In genomic region chr7:99106411-99106810, GRCh38 we compare ENCODE assay signal across 17 cellular contexts. TPM values are rescaled to one million over a fixed set of nuclear protein-coding genes. Genes with fewer than 3 reads are reported as not detected.
DNase-seq lines count a peak whose midpoint lies in the region; ATAC-seq, FAIRE-seq and TF ChIP-seq lines count a peak whose summit lies in the region.
"Had no signal": no experiment of that assay in that cellular context is flagged by ENCODE, and none has a peak within 500 bp of the region (broad histone marks: within the 10 kb centered on the region; RNA-seq: fewer than 3 reads in every experiment).

No MANE protein-coding gene starts in this region.

- no peaks in the 10 kb centered on the region for H3K36me3 ChIP-seq in ACC112 (ENCODE audit: insufficient read depth, low read length)
- H3K36me3 ChIP-seq in ovary: no peaks in the 10 kb centered on the region
- H3K36me3 ChIP-seq: left ventricle myocardium inferior had no signal

- TF ChIP-seq EP300 in ovary (IDR thresholded peaks at IDR 0.05): no peak

- H3K9me3 Mint-ChIP-seq in activated naive CD4-positive, alpha-beta T cell treated with anti-CD3 and anti-CD28 coated beads for 36 hours: no peaks in the 10 kb centered on the region
- H3K9me3 Mint-ChIP-seq: activated CD4-positive, alpha-beta T cell treated with anti-CD3 and anti-CD28 coated beads, Interleukin-2, amount 10 ng/mL, durations not matched to agents 7 days and 5 days; activated T-helper 1 cell treated with anti-CD3 and anti-CD28 coated beads, Interleukin-12 subunit alpha, Interleukin-12 subunit beta, Interleukin-2, Interleukin-4 antibody, amounts not matched to agents 30 ng/mL and 10 ng/mL and 1 ng/mL, durations not matched to agents 14 hours and 24 hours and 36 hours had no signal

- CTCF ChIA-PET in RWPE1 (lab: Yijun Ruan, JAX): interaction anchor here (0.7 kb wide), 1 partner anchor 142 kb away, joined by 4 read pairs; no protein-coding TSS in a partner anchor
- CTCF ChIA-PET in activated naive CD4-positive, alpha-beta T cell treated with anti-CD3 and anti-CD28 coated beads for 36 hours (lab: Charles Lee): no interaction called here

- H3K27ac ChIP-seq in ACC112 (ENCODE audit: low read depth, low read length) (peak overlapping the region; percentile 43; the same call in 1 of the 2 replicates), RWPE1 (peak overlapping the region; percentile 81), ovary (peak overlapping the region; percentile 2 to 58)
- H3K27ac ChIP-seq: left ventricle myocardium inferior had no signal

- peaks cover 87% of the 10 kb centered on the region for H3K4me1 ChIP-seq in ACC112 (ENCODE audit: control insufficient read depth, insufficient read depth, low read length, unreplicated experiment)
- peaks cover 18% of the 10 kb centered on the region for H3K4me1 ChIP-seq in ovary (ENCODE audit: insufficient read depth)

- no peaks in the 10 kb centered on the region for H3K36me3 Mint-ChIP-seq in activated naive CD4-positive, alpha-beta T cell treated with anti-CD3 and anti-CD28 coated beads for 36 hours (ENCODE audit: low read depth)

- DNase-seq in RWPE1 (ENCODE audit: low spot score) (no peak), ovary (peak in 2 of 5 donors; percentile 34 to 44), anterior cingulate cortex (lab: John Stamatoyannopoulos, UW) (no peak), cortex of kidney (lab: John Stamatoyannopoulos, UW) (no peak), RCC 7860 (ENCODE audit: low spot score) (no peak)
- no peak for DNase-seq in activated naive CD4-positive, alpha-beta T cell treated with anti-CD3 and anti-CD28 coated beads for 36 hours
- DNase-seq: activated CD4-positive, alpha-beta T cell treated with anti-CD3 and anti-CD28 coated beads, Interleukin-2, amount 10 ng/mL, durations not matched to agents 7 days and 5 days; left ventricle myocardium inferior; NCI-H1105 treated with DMSO at 0.1 percent for 48 hours; NCI-H524 treated with DMSO at 0.1 percent for 48 hours; RPMI8226 had no signal

- TF ChIP-seq CTCF in RWPE1 (conservative IDR thresholded peaks at IDR 0.05; ENCODE audit: low read depth) (no peak), ovary (IDR thresholded peaks at IDR 0.05) (no peak)

- POLR2A ChIA-PET in RWPE1 (lab: Yijun Ruan, JAX; ENCODE audit: low non-redundant PET): no interaction called here

- peaks cover 73% of the 10 kb centered on the region for H3K4me1 Mint-ChIP-seq in activated naive CD4-positive, alpha-beta T cell treated with anti-CD3 and anti-CD28 coated beads for 36 hours (ENCODE audit: low read depth)

- peak; percentile 15 for ATAC-seq in esophagus mucosa

- H3K27me3 Mint-ChIP-seq in activated naive CD4-positive, alpha-beta T cell treated with anti-CD3 and anti-CD28 coated beads for 36 hours (ENCODE audit: low read depth): no peaks in the 10 kb centered on the region
- H3K27me3 Mint-ChIP-seq: activated CD4-positive, alpha-beta T cell treated with anti-CD3 and anti-CD28 coated beads, Interleukin-2, amount 10 ng/mL, durations not matched to agents 7 days and 5 days; brain had no signal

- no peaks in the 10 kb centered on the region for H3K9me3 ChIP-seq in ovary
- H3K9me3 ChIP-seq: left ventricle myocardium inferior had no signal

- H3K27me3 ChIP-seq in ACC112 (ENCODE audit: insufficient read depth, low read length) (no peaks in the 10 kb centered on the region), ovary (no peaks in the 10 kb centered on the region)

- no peak overlapping the region for H3K27ac Mint-ChIP-seq in activated naive CD4-positive, alpha-beta T cell treated with anti-CD3 and anti-CD28 coated beads for 36 hours
- H3K27ac Mint-ChIP-seq: activated CD4-positive, alpha-beta T cell treated with anti-CD3 and anti-CD28 coated beads, Interleukin-2, amount 10 ng/mL, durations not matched to agents 7 days and 5 days; activated T-helper 1 cell treated with anti-CD3 and anti-CD28 coated beads, Interleukin-12 subunit alpha, Interleukin-12 subunit beta, Interleukin-2, Interleukin-4 antibody, amounts not matched to agents 30 ng/mL and 10 ng/mL and 1 ng/mL, durations not matched to agents 14 hours and 24 hours and 36 hours had no signal

- H3K79me2 ChIP-seq in ACC112 (ENCODE audit: control insufficient read depth, insufficient read depth, low read length, unreplicated experiment): peaks cover 75% of the 10 kb centered on the region

- no peak for FAIRE-seq in RCC 7860 (lab: Jason Lieb, UNC)
- FAIRE-seq: endometrium had no signal

- 29 to 35% (median 30%) methylated on average over 6 of the region's 6 CpGs for WGBS in ovary, 3 donors

- H3K4me3 ChIP-seq in ACC112 (ENCODE audit: low read depth, low read length) (0 out of 2 replicates have a peak overlapping the region, but pooled peaks have one; percentile 11), ovary (no peak overlapping the region)
- H3K4me3 ChIP-seq: left ventricle myocardium inferior, skin epidermis had no signal

- H2AFZ ChIP-seq in ACC112 (ENCODE audit: low read length, unreplicated experiment): no peak overlapping the region

- intact Hi-C loops in ovary (cut with DNase I): loop anchor here in 1 of 4 donors (2.0 kb wide), 1 partner anchor 76 kb away; no protein-coding TSS in a partner anchor
- intact Hi-C loops in activated naive CD4-positive, alpha-beta T cell treated with anti-CD3 and anti-CD28 coated beads for 36 hours (cut with micrococcal nuclease): no loop called here

- H3K4me3 Mint-ChIP-seq in activated naive CD4-positive, alpha-beta T cell treated with anti-CD3 and anti-CD28 coated beads for 36 hours: no peak overlapping the region
- H3K4me3 Mint-ChIP-seq: activated CD4-positive, alpha-beta T cell treated with anti-CD3 and anti-CD28 coated beads, Interleukin-2, amount 10 ng/mL, durations not matched to agents 7 days and 5 days; activated T-helper 1 cell treated with anti-CD3 and anti-CD28 coated beads, Interleukin-12 subunit alpha, Interleukin-12 subunit beta, Interleukin-2, Interleukin-4 antibody, amounts not matched to agents 30 ng/mL and 10 ng/mL and 1 ng/mL, durations not matched to agents 14 hours and 24 hours and 36 hours; brain had no signal

- TF ChIP-seq POLR2A in ovary (IDR thresholded peaks at IDR 0.05): peak; percentile 14

RNA-seq across cellular contexts. Expression of gene SMURF1, which starts 37.5 kb away (rescaled TPM):
- total RNA-seq in esophagus mucosa (27.4 TPM), ovary (10 to 100 TPM; 21.9 to 40.3 (median 29.2) TPM)
- polyA plus RNA-seq in ovary: 10 to 100 TPM; 15.1 to 22.9 TPM
- 10 to 100 TPM; 10.1 to 11.1 TPM for total RNA-seq in activated naive CD4-positive, alpha-beta T cell treated with anti-CD3 and anti-CD28 coated beads for 36 hours

Comparison
In these comparisons a context has a peak if more than half of its experiments do, and no peak if none do; other contexts are left out.
1. H3K27ac ChIP-seq: peak in every context shown above with its lines; median percentile 81 in RWPE1; 43 in ACC112; 30 in ovary.